27 cellular contexts compared by ENCODE assay signal in the genomic region with DNA sequence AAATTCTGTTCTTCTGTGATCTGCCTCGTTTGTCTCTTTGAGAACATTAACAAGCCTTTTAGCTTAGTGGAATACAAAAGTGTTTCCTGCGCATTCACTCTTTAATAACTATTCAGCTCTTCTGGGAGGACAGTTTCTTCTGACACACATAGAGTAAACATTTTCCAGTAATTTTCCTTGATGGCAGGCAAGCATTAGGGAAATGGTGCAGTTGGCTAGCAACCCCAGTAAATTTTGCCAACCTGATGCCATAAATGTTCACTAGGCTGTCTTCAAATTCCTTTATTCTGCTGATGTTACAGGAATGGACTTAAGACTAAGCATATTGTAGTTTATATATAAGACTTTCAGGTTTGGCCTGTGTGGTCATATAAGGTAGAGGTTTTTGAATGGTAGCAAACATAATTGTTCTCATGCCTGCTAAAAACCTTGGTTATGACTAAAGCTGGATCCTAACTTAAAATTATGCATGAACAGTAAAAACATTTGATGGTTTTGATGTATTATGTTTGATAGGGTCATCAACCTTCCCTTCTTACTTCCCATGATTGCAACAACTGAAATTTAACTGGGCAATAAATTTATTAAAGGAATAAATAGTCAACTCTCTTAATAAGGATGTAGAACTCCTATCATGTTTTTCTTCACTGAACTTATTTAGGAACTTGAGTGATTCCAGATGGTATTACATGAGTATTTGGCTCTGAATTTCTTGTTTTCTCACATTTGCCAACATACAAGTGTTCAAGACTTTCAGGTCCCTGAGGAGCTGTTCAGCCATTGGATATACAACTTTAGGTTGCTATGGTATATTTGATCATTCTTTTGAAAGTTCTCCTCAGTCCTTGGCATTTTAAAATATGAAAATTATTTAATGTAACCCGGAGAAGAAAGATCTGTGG.
DNase-seq lines count a peak whose midpoint lies in the region; FAIRE-seq and TF ChIP-seq lines count a peak whose summit lies in the region.
"Had no signal": no experiment of that assay in that cellular context is flagged by ENCODE, and none has a peak within 500 bp of the region (broad histone marks: within the 10 kb centered on the region; RNA-seq: fewer than 3 reads in every experiment).

No MANE protein-coding gene starts in this region.

- 94% methylated on average over 3 of the region's 3 CpGs for WGBS in SK-N-SH (ENCODE audit: low lambda C conversion rate)

- H3K36me3 ChIP-seq in SK-N-SH (replicated peaks in 1 of 2; ENCODE audit: control insufficient read depth in 1 of 2, insufficient read depth in 2 of 2, low read length in 1 of 2): peaks cover 6 to 35% of the 10 kb centered on the region in 2 experiments
- H3K36me3 ChIP-seq: Peyer's patch, SJCRH30 had no signal

- FAIRE-seq in frontal cortex (lab: Jason Lieb, UNC): no peak
- FAIRE-seq: GM12892, GM19239 had no signal

- intact Hi-C loops in cardiac septum (cut with DNase I): no loop called here

- no peaks in the 10 kb centered on the region for H4K20me1 ChIP-seq in SK-N-SH (ENCODE audit: insufficient read depth)

- H3K4me3 ChIP-seq in AG10803 (ENCODE audit: low read length): no peak overlapping the region
- no peak overlapping the region for H3K4me3 ChIP-seq in SK-N-SH (ENCODE audit: low read depth in 2 of 2, low read length in 1 of 2)
- no peak overlapping the region for H3K4me3 ChIP-seq in fibroblast of mammary gland (ENCODE audit: control insufficient read depth, low read depth, low read length)
- H3K4me3 ChIP-seq: mucosa of descending colon, Peyer's patch, SJCRH30 had no signal

- H3K9me3 ChIP-seq in SK-N-SH: no peaks in the 10 kb centered on the region
- H3K9me3 ChIP-seq: mucosa of descending colon, Peyer's patch, SJCRH30 had no signal

- H3K4me1 Mint-ChIP-seq in osteocyte (ENCODE audit: unreplicated experiment): peaks cover 43% of the 10 kb centered on the region
- H3K4me1 Mint-ChIP-seq: activated CD4-positive, alpha-beta T cell treated with anti-CD3 and anti-CD28 coated beads, Interleukin-2, amount 10 ng/mL, durations not matched to agents 7 days and 5 days; activated naive CD8-positive, alpha-beta T cell treated with anti-CD3 and anti-CD28 coated beads, Interleukin-2, amount 50 U/mL, for 24 hours; T-helper 17 cell had no signal

- no peak overlapping the region for H3K4me3 Mint-ChIP-seq in osteocyte (ENCODE audit: unreplicated experiment)
- H3K4me3 Mint-ChIP-seq: activated CD4-positive, alpha-beta T cell treated with anti-CD3 and anti-CD28 coated beads, Interleukin-2, amount 10 ng/mL, durations not matched to agents 7 days and 5 days; activated naive CD8-positive, alpha-beta T cell treated with anti-CD3 and anti-CD28 coated beads, Interleukin-2, amount 50 U/mL, for 24 hours; CD8-positive, alpha-beta T cell; dendritic cell treated with granulocyte-macrophage colony-stimulating factor and Interleukin-4, amounts not matched to agents 40 ng/mL and 50 ng/mL, for 4 days; T-helper 17 cell had no signal

- CTCF ChIA-PET in SK-N-SH (lab: Yijun Ruan, JAX): interaction anchor here (1.3 kb wide), 1 partner anchor 8 kb away, joined by 3 read pairs; no protein-coding TSS in a partner anchor

- peak overlapping the region; percentile 71 for H3K27ac Mint-ChIP-seq in osteocyte (ENCODE audit: unreplicated experiment)
- H3K27ac Mint-ChIP-seq: activated CD4-positive, alpha-beta T cell treated with anti-CD3 and anti-CD28 coated beads, Interleukin-2, amount 10 ng/mL, durations not matched to agents 7 days and 5 days; activated naive CD8-positive, alpha-beta T cell treated with anti-CD3 and anti-CD28 coated beads, Interleukin-2, amount 50 U/mL, for 24 hours; CD8-positive, alpha-beta T cell; dendritic cell treated with granulocyte-macrophage colony-stimulating factor and Interleukin-4, amounts not matched to agents 40 ng/mL and 50 ng/mL, for 4 days; T-helper 17 cell had no signal

- H3K27ac ChIP-seq in SK-N-SH (ENCODE audit: low read depth in 2 of 2, low read length in 1 of 2): peak overlapping the region; percentile 48 to 70; a peak in 2 of 4 replicates
- H3K27ac ChIP-seq: Peyer's patch, SJCRH30 had no signal

- POLR2A ChIA-PET in SK-N-SH (lab: Yijun Ruan, JAX): interaction anchor here (0.6 kb wide), 1 partner anchor 11 kb away, joined by 3 read pairs; no protein-coding TSS in a partner anchor

- H3K36me3 Mint-ChIP-seq in osteocyte (ENCODE audit: unreplicated experiment): no peaks in the 10 kb centered on the region
- H3K36me3 Mint-ChIP-seq: CD8-positive, alpha-beta T cell had no signal

- peaks cover 8 to 20% of the 10 kb centered on the region in 2 experiments; a peak in 2 of 4 replicates for H3K4me1 ChIP-seq in SK-N-SH (ENCODE audit: control insufficient read depth in 1 of 2, insufficient read depth in 2 of 2, low read depth in 1 of 2, low read length in 1 of 2)
- H3K4me1 ChIP-seq: Peyer's patch had no signal

- no peak overlapping the region for H3K9ac ChIP-seq in SK-N-SH

- H3K9me3 Mint-ChIP-seq in osteocyte (ENCODE audit: unreplicated experiment): peaks cover 12% of the 10 kb centered on the region

- no peaks in the 10 kb centered on the region for H3K9me2 ChIP-seq in SK-N-SH

- no peak overlapping the region for H2AFZ ChIP-seq in SK-N-SH (ENCODE audit: low read depth)

- peaks cover 35% of the 10 kb centered on the region for H3F3A ChIP-seq in SK-N-SH (replicated peaks; ENCODE audit: insufficient read depth)

- TF ChIP-seq EP300 in SK-N-SH (IDR thresholded peaks at IDR 0.05; ENCODE audit: borderline replicate concordance in 1 of 2, low read depth in 1 of 2, low read length in 1 of 2): no peak

- no peaks in the 10 kb centered on the region for H3K27me3 Mint-ChIP-seq in osteocyte (ENCODE audit: unreplicated experiment)
- H3K27me3 Mint-ChIP-seq: activated CD4-positive, alpha-beta T cell treated with anti-CD3 and anti-CD28 coated beads, Interleukin-2, amount 10 ng/mL, durations not matched to agents 7 days and 5 days; activated naive CD8-positive, alpha-beta T cell treated with anti-CD3 and anti-CD28 coated beads, Interleukin-2, amount 50 U/mL, for 24 hours; dendritic cell treated with granulocyte-macrophage colony-stimulating factor and Interleukin-4, amounts not matched to agents 40 ng/mL and 50 ng/mL, for 4 days; T-helper 17 cell had no signal

- TF ChIP-seq CTCF in AG10803 (conservative IDR thresholded peaks at IDR 0.05; ENCODE audit: low read length) (no peak), SK-N-SH (IDR thresholded peaks at IDR 0.05) (no peak), fibroblast of mammary gland (conservative IDR thresholded peaks at IDR 0.05; ENCODE audit: control insufficient read depth, insufficient read depth, low read depth, low read length) (no peak), osteocyte (IDR thresholded peaks at IDR 0.05) (no peak)

- H3K27me3 ChIP-seq in SK-N-SH (ENCODE audit: insufficient read depth): no peaks in the 10 kb centered on the region
- H3K27me3 ChIP-seq: Peyer's patch, SJCRH30 had no signal

- H3K4me2 ChIP-seq in SK-N-SH: no peak overlapping the region

- peak; percentile 75 for DNase-seq in AG10803 (ENCODE audit: low read depth)
- DNase-seq in SK-N-SH: no peak
- peak; percentile 73 for DNase-seq in fibroblast of mammary gland (ENCODE audit: low read depth)
- no peak for DNase-seq in osteocyte (ENCODE audit: extremely low spot score, unreplicated experiment)
- DNase-seq in MV-4-11 (lab: John Stamatoyannopoulos, UW): no peak
- DNase-seq in cardiac septum (ENCODE audit: low spot score): no peak
- DNase-seq in frontal cortex (ENCODE audit: low spot score in 2 of 2): no peak
- no peak for DNase-seq in middle frontal gyrus (ENCODE audit: extremely low spot score, low spot score)
- DNase-seq: activated CD4-positive, alpha-beta T cell treated with anti-CD3 and anti-CD28 coated beads, Interleukin-2, amount 10 ng/mL, durations not matched to agents 7 days and 5 days; activated CD8-positive, alpha-beta memory T cell treated with anti-CD3 and anti-CD28 coated beads, Interleukin-2, amount 50 U/mL, for 48 hours; activated effector memory CD4-positive, alpha-beta T cell treated with Interleukin-2 at 50 U/mL for 16 hours; activated naive CD8-positive, alpha-beta T cell treated with anti-CD3 and anti-CD28 coated beads, Interleukin-2, amount 50 U/mL, for 24 hours; CD8-positive, alpha-beta T cell; DMS53; GOT3; KBM-7; mucosa of descending colon; NCI-H187; NCI-H446 treated with DMSO at 0.1 percent for 48 hours; NK-92 treated with Interleukin-12 subunit alpha and Interleukin-12 subunit beta, amount 100 ng/mL, for 24 hours; Peyer's patch; SJCRH30; stimulated activated CD8-positive, alpha-beta memory T cell treated with anti-CD3 and anti-CD28 coated beads, Interleukin-4, amount 100 ng/mL, for 48 hours; T-helper 17 cell had no signal

- peaks cover 92% of the 10 kb centered on the region for H3K79me2 ChIP-seq in SK-N-SH (ENCODE audit: insufficient read depth)

- TF ChIP-seq RAD21 in SK-N-SH (IDR thresholded peaks at IDR 0.05; ENCODE audit: low read length): no peak

TF ChIP-seq in SK-N-SH, 30 proteins besides CTCF, POLR2A, EP300 and RAD21:
- TF ChIP-seq, protein P1, sequence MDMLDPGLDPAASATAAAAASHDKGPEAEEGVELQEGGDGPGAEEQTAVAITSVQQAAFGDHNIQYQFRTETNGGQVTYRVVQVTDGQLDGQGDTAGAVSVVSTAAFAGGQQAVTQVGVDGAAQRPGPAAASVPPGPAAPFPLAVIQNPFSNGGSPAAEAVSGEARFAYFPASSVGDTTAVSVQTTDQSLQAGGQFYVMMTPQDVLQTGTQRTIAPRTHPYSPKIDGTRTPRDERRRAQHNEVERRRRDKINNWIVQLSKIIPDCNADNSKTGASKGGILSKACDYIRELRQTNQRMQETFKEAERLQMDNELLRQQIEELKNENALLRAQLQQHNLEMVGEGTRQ (IDR thresholded peaks at IDR 0.05; ENCODE audit: borderline replicate concordance, low read depth, low read length): no peak
- TF ChIP-seq RFX5 (IDR thresholded peaks at IDR 0.05; ENCODE audit: low read length) (no peak), YY1 (IDR thresholded peaks at IDR 0.05; ENCODE audit: low read depth) (no peak), MXI1 (IDR thresholded peaks at IDR 0.05; ENCODE audit: low read depth, low read length) (no peak), TCF12 (IDR thresholded peaks at IDR 0.05) (peak; percentile 46; the same call in 1 of the 2 replicates)
TF ChIP-seq in SK-N-SH: peak in this region for 1.

Comparison
In these comparisons a context has a peak if more than half of its experiments do, and no peak if none do; other contexts are left out.
1. DNase-seq: peak in AG10803 (single experiment) and fibroblast of mammary gland (single experiment); none in SK-N-SH (single experiment), osteocyte (single experiment), MV-4-11 (single experiment), cardiac septum (single experiment), frontal cortex (0 of 2) and middle frontal gyrus (single experiment).